ENCODE assay signal across 8 cellular contexts in the genomic region with DNA sequence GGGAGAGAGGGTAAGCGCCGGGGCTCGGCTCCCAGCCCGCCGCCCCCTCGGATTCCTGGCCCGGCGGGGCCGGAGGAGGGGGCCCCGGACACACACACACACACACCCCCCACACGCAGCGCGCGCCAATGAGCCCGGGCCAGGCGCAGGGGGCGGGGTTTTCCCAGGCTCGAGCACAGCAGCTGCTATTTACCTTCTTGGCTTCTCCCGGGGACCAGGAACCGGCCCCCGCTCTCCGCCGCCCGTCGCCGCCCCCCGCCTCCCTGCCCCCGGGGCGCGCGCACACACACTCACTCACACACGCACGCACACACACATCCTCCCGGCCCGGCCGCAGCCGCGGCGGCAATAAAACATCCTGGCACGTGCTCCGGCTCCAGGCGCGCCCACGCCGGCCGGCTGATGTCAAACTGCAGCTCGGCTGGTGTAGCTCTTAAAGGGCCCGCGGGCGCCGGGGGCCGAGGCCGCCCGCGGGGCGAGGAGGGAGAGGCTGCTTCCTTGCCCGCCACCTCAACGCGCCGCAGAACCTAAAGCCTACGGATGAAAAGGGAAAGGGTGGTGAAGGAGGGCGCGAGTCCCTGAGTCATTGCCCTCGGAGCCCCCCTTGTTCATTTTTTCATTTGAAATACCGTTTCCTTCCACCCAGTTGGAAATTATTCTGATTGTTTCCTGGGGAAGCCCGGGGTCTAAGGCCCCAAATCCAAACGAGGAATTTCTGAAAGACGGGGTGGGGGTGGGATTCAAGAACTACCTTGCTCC. TPM values are rescaled to one million over a fixed set of nuclear protein-coding genes. Genes with fewer than 3 reads are reported as not detected.
A peak's percentile ranks its signal among the peaks of the same experiment; 100 is the strongest.
DNase-seq lines count a peak whose midpoint lies in the region; ATAC-seq, FAIRE-seq and TF ChIP-seq lines count a peak whose summit lies in the region.

No MANE protein-coding gene starts in this region.

- TF ChIP-seq CTCF in dorsolateral prefrontal cortex (IDR thresholded peaks at IDR 0.05 in 54 of 56, conservative IDR thresholded peaks at IDR 0.05 in 2 of 56; ENCODE audit: low read depth in 1 of 56, partially characterized antibody in 56 of 56) (peak in 6 of 56 donors; percentile 4 to 30 (median 8)), lower lobe of right lung (IDR thresholded peaks at IDR 0.05) (no peak)

- H3K27ac ChIP-seq in dorsolateral prefrontal cortex (peak overlapping the region in 57 of 59 donors; percentile 23 to 94 (median 86)), lower lobe of right lung (peak overlapping the region; percentile 92)

- peak overlapping the region; percentile 77 for H3K4me3 Mint-ChIP-seq in activated CD4-positive, alpha-beta memory T cell treated with anti-CD3 and anti-CD28 coated beads for 36 hours

- H3K27me3 ChIP-seq in dorsolateral prefrontal cortex, result peaks cover 0 to 3% (median 0%) of the 10 kb centered on the region in 45 donors
- H3K27me3 ChIP-seq in lower lobe of right lung (ENCODE audit: low read depth), result peaks cover 4% of the 10 kb centered on the region

- H3K36me3 Mint-ChIP-seq in activated CD4-positive, alpha-beta memory T cell treated with anti-CD3 and anti-CD28 coated beads for 36 hours, result peaks cover 1% of the 10 kb centered on the region

- H3K4me1 Mint-ChIP-seq in activated CD4-positive, alpha-beta memory T cell treated with anti-CD3 and anti-CD28 coated beads for 36 hours (ENCODE audit: low read depth), result peaks cover 44% of the 10 kb centered on the region

- peak overlapping the region; percentile 49 to 77 (median 68) for H3K4me3 ChIP-seq in dorsolateral prefrontal cortex
- H3K4me3 ChIP-seq in lower lobe of right lung, result peak overlapping the region; percentile 72

- peaks cover 68% of the 10 kb centered on the region for H3K27me3 Mint-ChIP-seq in activated CD4-positive, alpha-beta memory T cell treated with anti-CD3 and anti-CD28 coated beads for 36 hours

- H3K4me1 ChIP-seq in lower lobe of right lung, result peaks cover 59% of the 10 kb centered on the region

- CTCF ChIA-PET in activated CD4-positive, alpha-beta memory T cell treated with anti-CD3 and anti-CD28 coated beads for 36 hours (lab: Charles Lee), result interaction anchor here (0.9 to 1.2 kb wide), 3 partner anchors 181 to 354 kb away, joined by 4 to 7 read pairs (median 5); no protein-coding TSS in a partner anchor

- ATAC-seq in HG03460 (IDR thresholded peaks at IDR 0.05; ENCODE audit: unreplicated experiment), result peak; percentile 34
- ATAC-seq in lower lobe of right lung, result peak; percentile 81 to 89

- H3K36me3 ChIP-seq in lower lobe of right lung, result no peaks in the 10 kb centered on the region

- H3K27ac Mint-ChIP-seq in activated CD4-positive, alpha-beta memory T cell treated with anti-CD3 and anti-CD28 coated beads for 36 hours, result peak overlapping the region; percentile 72

- H3K9me3 ChIP-seq in lower lobe of right lung, result no peaks in the 10 kb centered on the region

- FAIRE-seq in GM19239 (lab: Jason Lieb, UNC), result peak; percentile 76

- intact Hi-C loops in activated CD4-positive, alpha-beta memory T cell treated with anti-CD3 and anti-CD28 coated beads for 36 hours (cut with micrococcal nuclease), result loop anchor here (1.0 to 10.0 kb wide), 7 partner anchors 63 to 1240 kb away; partner anchors contain the start of gene OPA1
- intact Hi-C loops in dorsolateral prefrontal cortex (cut with DNase I), result loop anchor here (2.0 to 5.0 kb wide), 4 partner anchors 64 to 348 kb away; no protein-coding TSS in a partner anchor
- intact Hi-C loops in lower lobe of right lung (cut with DNase I), result loop anchor here (10.0 kb wide), 1 partner anchor 350 kb away; no protein-coding TSS in a partner anchor

- DNase-seq in Ammon's horn (ENCODE audit: low spot score) (peak; percentile 84), GM19239 (ENCODE audit: insufficient read length, low spot score) (peak; percentile 83), NCI-H526 (lab: John Stamatoyannopoulos, UW) (peak; percentile 94 to 100), dorsolateral prefrontal cortex (peak; percentile 19 to 80 (median 74)), lower lobe of right lung (peak; percentile 94)
- peak; percentile 91 for DNase-seq in activated CD4-positive, alpha-beta memory T cell treated with anti-CD3 and anti-CD28 coated beads for 36 hours
- peak; percentile 45 to 74 (median 47) for DNase-seq in stimulated activated CD4-positive, alpha-beta T cell treated with anti-CD3 and anti-CD28 coated beads, TNF-alpha, amount 100 ng/mL, for 1 hour (ENCODE audit: low read depth in 3 of 3, low spot score in 1 of 3)

- POLR2A ChIA-PET in activated CD4-positive, alpha-beta memory T cell treated with anti-CD3 and anti-CD28 coated beads for 36 hours (lab: Charles Lee), result no interaction called here

- no peaks in the 10 kb centered on the region for H3K9me3 Mint-ChIP-seq in activated CD4-positive, alpha-beta memory T cell treated with anti-CD3 and anti-CD28 coated beads for 36 hours

RNA-seq across cellular contexts. Expression of gene HES1, which starts 1.0 kb away (rescaled TPM):
- total RNA-seq in activated CD4-positive, alpha-beta memory T cell treated with anti-CD3 and anti-CD28 coated beads for 36 hours, result under 1 TPM; 0.56 to 1.00 TPM
- total RNA-seq in dorsolateral prefrontal cortex, result 10 to 100 TPM in 95 of 120 experiments, 1 to 10 TPM in 25; 5.0 to 46.3 (median 12.7) TPM
- 29.5 TPM for total RNA-seq in lower lobe of right lung

Comparison
In these comparisons a context has a peak if more than half of its experiments do, and no peak if none do; other contexts are left out.
1. Peak in every context shown above with its lines: DNase-seq, ATAC-seq, H3K4me3 ChIP-seq and H3K27ac ChIP-seq.
2. DNase-seq: peak in every context shown above with its lines; median percentile 97 in NCI-H526; 94 in lower lobe of right lung; 91 in activated CD4-positive, alpha-beta memory T cell treated with anti-CD3 and anti-CD28 coated beads for 36 hours; 84 in Ammon's horn; 83 in GM19239; 74 in dorsolateral prefrontal cortex; 47 in stimulated activated CD4-positive, alpha-beta T cell treated with anti-CD3 and anti-CD28 coated beads, TNF-alpha, amount 100 ng/mL, for 1 hour.